ENCODE assay signal across 24 cellular contexts in genomic region chr1:161908264-161908663, GRCh38.
DNase-seq lines count a peak whose midpoint lies in the region; ATAC-seq, FAIRE-seq and TF ChIP-seq lines count a peak whose summit lies in the region.
"Had no signal": no experiment of that assay in that cellular context is flagged by ENCODE, and none has a peak within 500 bp of the region (broad histone marks: within the 10 kb centered on the region; RNA-seq: fewer than 3 reads in every experiment).

No MANE protein-coding gene starts in this region.

- no peak overlapping the region for H3K9ac ChIP-seq in IMR-90 (ENCODE audit: low read depth, low read length)
- H3K9ac ChIP-seq: BLaER1, GM23248 had no signal

- no peak overlapping the region for H3K56ac ChIP-seq in IMR-90 (ENCODE audit: extremely low read depth, insufficient read depth, low read length)

- H2AK9ac ChIP-seq in IMR-90 (replicated peaks; ENCODE audit: low read depth, low read length, poor library complexity) = no peak overlapping the region

- H3K4me1 ChIP-seq in IMR-90 (ENCODE audit: control insufficient read depth, insufficient read depth, low read length) (peaks cover 3% of the 10 kb centered on the region), tibial artery (peaks cover 0 to 65% (median 16%) of the 10 kb centered on the region in 4 donors), A673 (ENCODE audit: insufficient read depth, low read length, poor library complexity, severe bottlenecking) (peaks cover 10% of the 10 kb centered on the region)
- H3K4me1 ChIP-seq: BLaER1 had no signal

- no peak overlapping the region for H4K5ac ChIP-seq in IMR-90 (ENCODE audit: low read depth, low read length)

- no peak overlapping the region for H2AK5ac ChIP-seq in IMR-90 (ENCODE audit: low read depth, low read length)

- DNase-seq in D721Med (ENCODE audit: insufficient read length, low spot score) (no peak), IMR-90 (no peak), chondrocyte (ENCODE audit: low spot score) (no peak), tibial artery (no peak), T-helper 17 cell (no peak), A673 (ENCODE audit: low spot score) (no peak)
- DNase-seq: 8988T; Caco-2; CD4-positive, CD25-positive, alpha-beta regulatory T cell; CD8-positive, alpha-beta T cell; DMS 273 treated with DMSO at 0.1 percent for 48 hours; DMS79; EL; GDM1; GM23248; H9 had no signal

- dilution Hi-C loops in IMR-90 (cut with HindIII; ENCODE audit: low sequenced_read_pairs, unreplicated experiment) = no loop called here

- no peak overlapping the region for H3K14ac ChIP-seq in IMR-90 (replicated peaks; ENCODE audit: low read depth, low read length)

- peak; percentile 46 for FAIRE-seq in D721Med (lab: Jason Lieb, UNC)
- FAIRE-seq: A549, GM12878, GM19239, H1 had no signal

- intact Hi-C loops in IMR-90 (cut with micrococcal nuclease) (no loop called here), tibial artery (cut with DNase I; ENCODE audit: low total_unique reads) (loop anchor here (10.0 kb wide), 1 partner anchor 47 kb away; no protein-coding TSS in a partner anchor), A673 (cut with micrococcal nuclease; ENCODE audit: unreplicated experiment) (no loop called here)

- no peak overlapping the region for H3K18ac ChIP-seq in IMR-90 (ENCODE audit: low read depth, low read length)

- WGBS in IMR-90 (ENCODE audit: extremely low coverage in 2 of 2, insufficient read length in 1 of 2), 2 experiments = no CpG with 5 or more reads among the region's 3 CpGs

- no peaks in the 10 kb centered on the region for H3K9me3 Mint-ChIP-seq in chondrocyte (ENCODE audit: low read depth)
- H3K9me3 Mint-ChIP-seq: CD4-positive, CD25-positive, alpha-beta regulatory T cell; CD8-positive, alpha-beta T cell; H9 had no signal

- H3K79me1 ChIP-seq in IMR-90 (ENCODE audit: low read depth in 1 of 2, low read length in 2 of 2) = no peaks in the 10 kb centered on the region; a peak in 1 of 4 replicates

- no peak overlapping the region for H2BK15ac ChIP-seq in IMR-90 (ENCODE audit: low read depth, low read length)

- no TSS peak for BruUV-seq in IMR-90 (replicated peaks; lab: Mats Ljungman, UMichigan)
- no TSS peak for BruUV-seq in A673 (replicated peaks; lab: Mats Ljungman, UMichigan)

- H3K27me3 ChIP-seq in IMR-90 (ENCODE audit: control insufficient read depth, insufficient read depth, low read length) = no peaks in the 10 kb centered on the region
- H3K27me3 ChIP-seq in tibial artery = no peaks in the 10 kb centered on the region
- H3K27me3 ChIP-seq in A673 (replicated peaks; ENCODE audit: insufficient read depth, low read depth, low read length, poor library complexity) = no peaks in the 10 kb centered on the region
- H3K27me3 ChIP-seq: BLaER1 had no signal

- no peak overlapping the region for H3K4me3 Mint-ChIP-seq in chondrocyte (ENCODE audit: unreplicated experiment)
- no peak overlapping the region for H3K4me3 Mint-ChIP-seq in T-helper 17 cell
- H3K4me3 Mint-ChIP-seq: CD4-positive, CD25-positive, alpha-beta regulatory T cell; CD8-positive, alpha-beta T cell; H9 had no signal

- no peak overlapping the region for H2BK5ac ChIP-seq in IMR-90 (ENCODE audit: low read depth, low read length, poor library complexity, severe bottlenecking)

- H2BK20ac ChIP-seq in IMR-90 (ENCODE audit: low read depth, low read length) = no peak overlapping the region

- no peaks in the 10 kb centered on the region for H4K20me1 ChIP-seq in IMR-90 (ENCODE audit: insufficient read depth, low read length)
- H4K20me1 ChIP-seq: BLaER1 had no signal

- TF ChIP-seq POLR2A in IMR-90 (IDR thresholded peaks at IDR 0.05; ENCODE audit: low read depth, low read length) = no peak

- H3K4me3 ChIP-seq in IMR-90 (ENCODE audit: insufficient read depth, low read depth, low read length) = no peak overlapping the region
- no peak overlapping the region for H3K4me3 ChIP-seq in tibial artery
- H3K4me3 ChIP-seq in A673 (ENCODE audit: low read depth, low read length, poor library complexity, severe bottlenecking) = no peak overlapping the region
- H3K4me3 ChIP-seq: A549, BLaER1, GM12878, GM23248 had no signal

- H3K36me3 Mint-ChIP-seq in chondrocyte (ENCODE audit: low read depth) = no peaks in the 10 kb centered on the region
- H3K36me3 Mint-ChIP-seq in T-helper 17 cell (ENCODE audit: low read depth) = no peaks in the 10 kb centered on the region

- TF ChIP-seq CTCF in D721Med (IDR thresholded peaks at IDR 0.05; ENCODE audit: insufficient read depth, missing control alignments) (no peak), IMR-90 (conservative IDR thresholded peaks at IDR 0.05; ENCODE audit: low read depth, low read length) (no peak), chondrocyte (IDR thresholded peaks at IDR 0.05) (no peak), tibial artery (IDR thresholded peaks at IDR 0.05) (no peak), A673 (conservative IDR thresholded peaks at IDR 0.05; ENCODE audit: low read depth, low read length) (no peak)

- no peaks in the 10 kb centered on the region for H3K36me3 ChIP-seq in IMR-90 (ENCODE audit: control insufficient read depth, insufficient read depth, low read length)
- no peaks in the 10 kb centered on the region for H3K36me3 ChIP-seq in tibial artery
- H3K36me3 ChIP-seq in A673 (ENCODE audit: insufficient read depth, low read length, poor library complexity, severe bottlenecking) = no peaks in the 10 kb centered on the region

- H3K9me3 ChIP-seq in IMR-90 (ENCODE audit: control insufficient read depth, insufficient read depth, low read length) = peaks cover 2% of the 10 kb centered on the region; the same call in 1 of the 2 replicates
- H3K9me3 ChIP-seq in tibial artery = no peaks in the 10 kb centered on the region
- H3K9me3 ChIP-seq in T-helper 17 cell (ENCODE audit: control insufficient read depth, low read length, poor library complexity, severe bottlenecking) = no peaks in the 10 kb centered on the region
- no peaks in the 10 kb centered on the region for H3K9me3 ChIP-seq in A673 (ENCODE audit: low read depth, low read length, poor library complexity, severe bottlenecking)
- H3K9me3 ChIP-seq: A549, BLaER1, Caco-2 had no signal

- no peaks in the 10 kb centered on the region for H3K27me3 Mint-ChIP-seq in chondrocyte (ENCODE audit: low read depth)
- no peaks in the 10 kb centered on the region for H3K27me3 Mint-ChIP-seq in T-helper 17 cell
- H3K27me3 Mint-ChIP-seq: CD4-positive, CD25-positive, alpha-beta regulatory T cell had no signal

- no peak overlapping the region for H2BK120ac ChIP-seq in IMR-90 (ENCODE audit: low read depth, low read length)

- H3K27ac ChIP-seq in IMR-90 (ENCODE audit: insufficient read depth, low read length) = no peak overlapping the region
- peak overlapping the region; percentile 58 to 64 for H3K27ac ChIP-seq in tibial artery
- H3K27ac ChIP-seq in A673 (ENCODE audit: low read depth, low read length, poor library complexity, severe bottlenecking) = no peak overlapping the region
- H3K27ac ChIP-seq: A549, BLaER1, C4-2B had no signal

- H4K91ac ChIP-seq in IMR-90 (ENCODE audit: insufficient read depth, low read depth, low read length) = no peak overlapping the region

- no peak overlapping the region for H2AFZ ChIP-seq in IMR-90 (replicated peaks; ENCODE audit: low read length, poor library complexity)
- H2AFZ ChIP-seq: GM23248 had no signal

- H3K27ac Mint-ChIP-seq in chondrocyte (ENCODE audit: unreplicated experiment) (peak overlapping the region; percentile 68), T-helper 17 cell (no peak overlapping the region)
- H3K27ac Mint-ChIP-seq: CD4-positive, CD25-positive, alpha-beta regulatory T cell; CD8-positive, alpha-beta T cell; H9 had no signal

- no peak overlapping the region for H3K4me2 ChIP-seq in IMR-90 (ENCODE audit: low read depth, low read length)
- H3K4me2 ChIP-seq: A549, BLaER1 had no signal

- H3K23ac ChIP-seq in IMR-90 (ENCODE audit: low read depth, low read length) = no peak overlapping the region

- in situ Hi-C loops in IMR-90 (cut with MboI; ENCODE audit: low sequenced_read_pairs) = no loop called here

- no peaks in the 10 kb centered on the region for H3K9me1 ChIP-seq in IMR-90 (ENCODE audit: insufficient read depth, low read length)

- H3K4me1 Mint-ChIP-seq in chondrocyte (ENCODE audit: low read depth) = peaks cover 60% of the 10 kb centered on the region
- H3K4me1 Mint-ChIP-seq in T-helper 17 cell = peaks cover 4% of the 10 kb centered on the region

- ATAC-seq in IMR-90 (ENCODE audit: low read depth) = no peak
- no peak for ATAC-seq in HG02981 (IDR thresholded peaks at IDR 0.05; ENCODE audit: unreplicated experiment)
- no peak for ATAC-seq in T-helper 17 cell
- ATAC-seq: A549; CD8-positive, alpha-beta T cell; GM12878; HCT116 had no signal

- no peak for TF ChIP-seq RAD21 in IMR-90 (IDR thresholded peaks at IDR 0.05; ENCODE audit: low read length)

- H3K4ac ChIP-seq in IMR-90 (ENCODE audit: low read depth, low read length) = no peak overlapping the region

- no peak overlapping the region for H4K8ac ChIP-seq in IMR-90 (ENCODE audit: low read depth in 2 of 2, low read length in 2 of 2)

- CTCF ChIA-PET in IMR-90 (lab: Yijun Ruan, JAX) (no interaction called here), A673 (lab: Charles Lee) (no interaction called here)

- POLR2A ChIA-PET in IMR-90 (lab: Charles Lee; ENCODE audit: unreplicated experiment) (no interaction called here), A673 (lab: Charles Lee; ENCODE audit: low non-redundant PET) (no interaction called here)

TF ChIP-seq in IMR-90, 13 proteins besides CTCF, POLR2A, EP300 and RAD21:
- no peak for TF ChIP-seq MXI1 (IDR thresholded peaks at IDR 0.05; ENCODE audit: borderline replicate concordance, low read depth, low read length)
- peak; percentile 76 for TF ChIP-seq CEBPB (IDR thresholded peaks at IDR 0.05; ENCODE audit: low read depth, low read length)

Comparison
In these comparisons a context has a peak if more than half of its experiments do, and no peak if none do; other contexts are left out.
1. H3K27ac ChIP-seq: peak in tibial artery (2 of 2); none in IMR-90 (single experiment) and A673 (single experiment).